28 cellular contexts compared by ENCODE assay signal in genomic region chr4:102295153-102295862, GRCh38.
"Had no signal": no experiment of that assay in that cellular context is flagged by ENCODE, and none has a peak within 500 bp of the region (broad histone marks: within the 10 kb centered on the region; RNA-seq: fewer than 3 reads in every experiment).

No MANE protein-coding gene starts in this region.

- H3K4me1 ChIP-seq: esophagus squamous epithelium, sigmoid colon, vagina had no signal

- H3K27ac Mint-ChIP-seq: activated CD4-positive, alpha-beta memory T cell treated with anti-CD3 and anti-CD28 coated beads, Interleukin-2, amount 10 ng/mL, durations not matched to agents 7 days and 5 days; activated CD4-positive, alpha-beta T cell treated with anti-CD3 and anti-CD28 coated beads, Interleukin-2, amount 10 ng/mL, durations not matched to agents 7 days and 5 days; activated T-cell treated with anti-CD3 and anti-CD28 coated beads, Interleukin-2, amount 50 U/mL, for 24 hours; dendritic cell treated with granulocyte-macrophage colony-stimulating factor and Interleukin-4, amounts not matched to agents 40 ng/mL and 50 ng/mL, for 4 days; endodermal cell; natural killer cell treated with Interleukin-12 subunit alpha and Interleukin-12 subunit beta and Interleukin-15 and Interleukin-18, amount 100 ng/mL, for 72 hours; stimulated activated effector memory CD8-positive, alpha-beta T cell treated with anti-CD3 and anti-CD28 coated beads, Interleukin-12 subunit alpha, Interleukin-12 subunit beta, amount 100 ng/mL, for 72 hours; stimulated activated naive CD8-positive, alpha-beta T cell treated with anti-CD3 and anti-CD28 coated beads, Interleukin-15, Interleukin-2, amounts not matched to agents 100 ng/mL and 50 ng/mL, for 24 hours; type B pancreatic cell; WTC11 had no signal

- H3K27me3 Mint-ChIP-seq: activated CD4-positive, alpha-beta memory T cell treated with anti-CD3 and anti-CD28 coated beads, Interleukin-2, amount 10 ng/mL, durations not matched to agents 7 days and 5 days; activated CD4-positive, alpha-beta T cell treated with anti-CD3 and anti-CD28 coated beads, Interleukin-2, amount 10 ng/mL, durations not matched to agents 7 days and 5 days; activated T-cell treated with anti-CD3 and anti-CD28 coated beads, Interleukin-2, amount 50 U/mL, for 24 hours; dendritic cell treated with granulocyte-macrophage colony-stimulating factor and Interleukin-4, amounts not matched to agents 40 ng/mL and 50 ng/mL, for 4 days; natural killer cell treated with Interleukin-12 subunit alpha and Interleukin-12 subunit beta and Interleukin-15 and Interleukin-18, amount 100 ng/mL, for 72 hours; stimulated activated naive CD8-positive, alpha-beta T cell treated with anti-CD3 and anti-CD28 coated beads, Interleukin-15, Interleukin-2, amounts not matched to agents 100 ng/mL and 50 ng/mL, for 24 hours; type B pancreatic cell had no signal

- H3K4me3 Mint-ChIP-seq: activated CD4-positive, alpha-beta memory T cell treated with anti-CD3 and anti-CD28 coated beads, Interleukin-2, amount 10 ng/mL, durations not matched to agents 7 days and 5 days; activated CD4-positive, alpha-beta T cell treated with anti-CD3 and anti-CD28 coated beads, Interleukin-2, amount 10 ng/mL, durations not matched to agents 7 days and 5 days; activated T-cell treated with anti-CD3 and anti-CD28 coated beads, Interleukin-2, amount 50 U/mL, for 24 hours; dendritic cell treated with granulocyte-macrophage colony-stimulating factor and Interleukin-4, amounts not matched to agents 40 ng/mL and 50 ng/mL, for 4 days; endodermal cell; natural killer cell treated with Interleukin-12 subunit alpha and Interleukin-12 subunit beta and Interleukin-15 and Interleukin-18, amount 100 ng/mL, for 72 hours; stimulated activated effector memory CD8-positive, alpha-beta T cell treated with anti-CD3 and anti-CD28 coated beads, Interleukin-12 subunit alpha, Interleukin-12 subunit beta, amount 100 ng/mL, for 72 hours; stimulated activated naive CD8-positive, alpha-beta T cell treated with anti-CD3 and anti-CD28 coated beads, Interleukin-15, Interleukin-2, amounts not matched to agents 100 ng/mL and 50 ng/mL, for 24 hours; type B pancreatic cell; WTC11 had no signal

- H3K9me3 Mint-ChIP-seq: activated CD4-positive, alpha-beta memory T cell treated with anti-CD3 and anti-CD28 coated beads, Interleukin-2, amount 10 ng/mL, durations not matched to agents 7 days and 5 days; activated CD4-positive, alpha-beta T cell treated with anti-CD3 and anti-CD28 coated beads, Interleukin-2, amount 10 ng/mL, durations not matched to agents 7 days and 5 days; activated T-cell treated with anti-CD3 and anti-CD28 coated beads, Interleukin-2, amount 50 U/mL, for 24 hours; dendritic cell treated with granulocyte-macrophage colony-stimulating factor and Interleukin-4, amounts not matched to agents 40 ng/mL and 50 ng/mL, for 4 days; endodermal cell; natural killer cell treated with Interleukin-12 subunit alpha and Interleukin-12 subunit beta and Interleukin-15 and Interleukin-18, amount 100 ng/mL, for 72 hours; stimulated activated effector memory CD8-positive, alpha-beta T cell treated with anti-CD3 and anti-CD28 coated beads, Interleukin-12 subunit alpha, Interleukin-12 subunit beta, amount 100 ng/mL, for 72 hours; stimulated activated naive CD8-positive, alpha-beta T cell treated with anti-CD3 and anti-CD28 coated beads, Interleukin-15, Interleukin-2, amounts not matched to agents 100 ng/mL and 50 ng/mL, for 24 hours; type B pancreatic cell had no signal

- DNase-seq: activated CD4-positive, alpha-beta memory T cell treated with anti-CD3 and anti-CD28 coated beads, Interleukin-2, amount 10 ng/mL, durations not matched to agents 7 days and 5 days; activated CD4-positive, alpha-beta T cell treated with anti-CD3 and anti-CD28 coated beads for 1 hour; activated CD4-positive, alpha-beta T cell treated with anti-CD3 and anti-CD28 coated beads, Interleukin-2, amount 10 ng/mL, durations not matched to agents 7 days and 5 days; activated CD8-positive, alpha-beta memory T cell treated with anti-CD3 and anti-CD28 coated beads, Interleukin-2, amount 50 U/mL, for 48 hours; activated gamma-delta T cell treated with Interleukin-2 at 50 U/mL for 16 hours; activated naive CD4-positive, alpha-beta T cell treated with anti-CD3 and anti-CD28 coated beads, Interleukin-2, amount 50 U/mL, for 16 hours; activated T-cell treated with anti-CD3 and anti-CD28 coated beads, Interleukin-2, amount 50 U/mL, for 24 hours; amniotic stem cell; caudate nucleus; endodermal cell; esophagus squamous epithelium; foreskin melanocyte; islet precursor cell; mesendoderm; mucosa of descending colon; posterior cingulate gyrus; sigmoid colon; small intestine; stimulated activated CD4-positive, alpha-beta T cell treated with anti-CD3 and anti-CD28 coated beads, Interleukin-4, amount 100 ng/mL, for 24 hours; substantia nigra; T-helper 2 cell had no signal

- H3K27ac ChIP-seq: esophagus squamous epithelium, sigmoid colon, vagina had no signal

- H3K36me3 ChIP-seq: esophagus squamous epithelium, sigmoid colon, vagina had no signal

- H3K27me3 ChIP-seq: esophagus squamous epithelium, sigmoid colon, vagina had no signal

- ATAC-seq: mucosa of descending colon; natural killer cell treated with Interleukin-12 subunit alpha and Interleukin-12 subunit beta and Interleukin-15 and Interleukin-18, amount 100 ng/mL, for 72 hours; stimulated activated effector memory CD8-positive, alpha-beta T cell treated with anti-CD3 and anti-CD28 coated beads, Interleukin-12 subunit alpha, Interleukin-12 subunit beta, amount 100 ng/mL, for 72 hours; WTC11 had no signal

- H3K9me3 ChIP-seq: esophagus squamous epithelium, mucosa of descending colon, sigmoid colon, vagina had no signal

- H3K4me3 ChIP-seq: esophagus squamous epithelium, mucosa of descending colon, sigmoid colon, vagina had no signal
